11 cellular contexts compared by ENCODE assay signal in the genomic region with DNA sequence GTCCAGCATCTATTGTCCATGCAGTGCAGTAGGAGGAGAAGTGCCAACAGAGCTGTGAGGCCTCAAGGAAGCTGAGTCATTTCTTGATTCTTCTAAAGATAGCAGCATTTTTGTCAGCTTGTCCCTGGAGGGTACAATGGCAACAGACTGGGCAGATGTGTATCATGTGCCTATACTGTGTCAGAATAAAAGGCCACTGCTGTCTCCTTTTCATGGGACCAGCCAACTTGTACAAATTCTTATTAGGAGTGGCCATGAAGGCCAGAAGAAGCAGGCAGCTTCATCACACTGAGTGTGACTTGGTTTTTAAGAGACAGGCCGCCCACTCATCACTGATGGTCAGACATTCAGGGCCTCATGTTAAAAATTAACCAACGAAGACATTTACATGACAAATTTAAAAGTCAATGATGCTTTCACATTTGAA.
DNase-seq lines count a peak whose midpoint lies in the region; ATAC-seq, FAIRE-seq and TF ChIP-seq lines count a peak whose summit lies in the region.
"Had no signal": no experiment of that assay in that cellular context is flagged by ENCODE, and none has a peak within 500 bp of the region (broad histone marks: within the 10 kb centered on the region; RNA-seq: fewer than 3 reads in every experiment).

No MANE protein-coding gene starts in this region.

- H3K4me2 ChIP-seq in A549: peak overlapping the region; percentile 49

- 64% methylated on average over 2 of the region's 2 CpGs for WGBS in A549 (ENCODE audit: missing lambda C conversion rate)

- H3K27me3 Mint-ChIP-seq in activated CD8-positive, alpha-beta T cell treated with anti-CD3 and anti-CD28 coated beads for 36 hours: no peaks in the 10 kb centered on the region

- DNase-seq in A549 (ENCODE audit: low read depth in 1 of 2, low spot score in 1 of 2) (peak in 1 of 2 experiments; percentile 29), RCC 7860 (ENCODE audit: low spot score) (peak; percentile 47), mucosa of gallbladder (ENCODE audit: low spot score) (no peak), kidney glomerular epithelial cell (lab: John Stamatoyannopoulos, UW) (no peak), NCI-H1092 treated with DMSO at 0.1 percent for 48 hours (lab: John Stamatoyannopoulos, UW) (no peak)
- DNase-seq in activated CD8-positive, alpha-beta T cell treated with anti-CD3 and anti-CD28 coated beads for 36 hours: no peak
- DNase-seq: activated T-cell treated with anti-CD3 and anti-CD28 coated beads, Interleukin-2, amount 50 U/mL, for 1 hour; NCI-H1694 treated with DMSO at 0.1 percent for 48 hours; spleen had no signal

- CTCF ChIA-PET in A549 (lab: Yijun Ruan, JAX): no interaction called here
- CTCF ChIA-PET in activated CD8-positive, alpha-beta T cell treated with anti-CD3 and anti-CD28 coated beads for 36 hours (lab: Charles Lee): no interaction called here

- TF ChIP-seq EP300 in A549 (IDR thresholded peaks at IDR 0.05): no peak

- no peak overlapping the region for H3K4me3 Mint-ChIP-seq in activated CD8-positive, alpha-beta T cell treated with anti-CD3 and anti-CD28 coated beads for 36 hours

- TF ChIP-seq POLR2A in A549 (IDR thresholded peaks at IDR 0.05; ENCODE audit: low read length): no peak
- peak; percentile 29 for TF ChIP-seq POLR2A in GM19193 (IDR thresholded peaks at IDR 0.05; ENCODE audit: extremely low read depth, insufficient read depth, insufficient read length)

- H3K4me1 ChIP-seq in A549: peaks cover 28% of the 10 kb centered on the region
- H3K4me1 ChIP-seq: spleen had no signal

- no peaks in the 10 kb centered on the region for H3K36me3 Mint-ChIP-seq in activated CD8-positive, alpha-beta T cell treated with anti-CD3 and anti-CD28 coated beads for 36 hours (ENCODE audit: low read depth)

- ATAC-seq in A549 (peak; percentile 50 to 63; a peak in 4 of 6 replicates), HG02943 (IDR thresholded peaks at IDR 0.05; ENCODE audit: low read depth, unreplicated experiment) (peak; percentile 97)
- no peak for ATAC-seq in activated CD8-positive, alpha-beta T cell treated with anti-CD3 and anti-CD28 coated beads for 36 hours

- H3K27ac Mint-ChIP-seq in activated CD8-positive, alpha-beta T cell treated with anti-CD3 and anti-CD28 coated beads for 36 hours: no peak overlapping the region

- H3K4me3 ChIP-seq in A549: no peak overlapping the region
- H3K4me3 ChIP-seq: spleen had no signal

- no peaks in the 10 kb centered on the region for H3K9me3 ChIP-seq in A549
- H3K9me3 ChIP-seq: spleen had no signal

- H3K9me3 Mint-ChIP-seq in activated CD8-positive, alpha-beta T cell treated with anti-CD3 and anti-CD28 coated beads for 36 hours: no peaks in the 10 kb centered on the region

- no peak for TF ChIP-seq RAD21 in A549 (conservative IDR thresholded peaks at IDR 0.05 in 1 of 2, IDR thresholded peaks at IDR 0.05 in 1 of 2)

- no peaks in the 10 kb centered on the region for H3K4me1 Mint-ChIP-seq in activated CD8-positive, alpha-beta T cell treated with anti-CD3 and anti-CD28 coated beads for 36 hours (ENCODE audit: low read depth)

- intact Hi-C loops in activated CD8-positive, alpha-beta T cell treated with anti-CD3 and anti-CD28 coated beads for 36 hours (cut with micrococcal nuclease): no loop called here

- POLR2A ChIA-PET in A549 (lab: Yijun Ruan, JAX): no interaction called here
- POLR2A ChIA-PET in activated CD8-positive, alpha-beta T cell treated with anti-CD3 and anti-CD28 coated beads for 36 hours (lab: Charles Lee): no interaction called here

- peak overlapping the region in 1 of 2 experiments; percentile 45; a peak in 2 of 6 replicates for H3K27ac ChIP-seq in A549
- H3K27ac ChIP-seq: spleen had no signal

- TF ChIP-seq CTCF in A549 (IDR thresholded peaks at IDR 0.05): no peak
- TF ChIP-seq CTCF in activated CD8-positive, alpha-beta T cell treated with anti-CD3 and anti-CD28 coated beads for 36 hours (IDR thresholded peaks at IDR 0.05): no peak

- no peak for FAIRE-seq in A549 (lab: Jason Lieb, UNC)
- no peak for FAIRE-seq in RCC 7860 (lab: Jason Lieb, UNC)

TF ChIP-seq in A549, 52 proteins besides CTCF, POLR2A, EP300 and RAD21:
- TF ChIP-seq HOXB13 (CRISPR knock-in tag; IDR thresholded peaks at IDR 0.05; ENCODE audit: low read depth) (no peak), GATA3 (IDR thresholded peaks at IDR 0.05; ENCODE audit: borderline replicate concordance) (peak; percentile 55; the same call in 1 of the 2 replicates), MYC (IDR thresholded peaks at IDR 0.05; ENCODE audit: borderline replicate concordance, low read length) (no peak)
- TF ChIP-seq, protein P1, sequence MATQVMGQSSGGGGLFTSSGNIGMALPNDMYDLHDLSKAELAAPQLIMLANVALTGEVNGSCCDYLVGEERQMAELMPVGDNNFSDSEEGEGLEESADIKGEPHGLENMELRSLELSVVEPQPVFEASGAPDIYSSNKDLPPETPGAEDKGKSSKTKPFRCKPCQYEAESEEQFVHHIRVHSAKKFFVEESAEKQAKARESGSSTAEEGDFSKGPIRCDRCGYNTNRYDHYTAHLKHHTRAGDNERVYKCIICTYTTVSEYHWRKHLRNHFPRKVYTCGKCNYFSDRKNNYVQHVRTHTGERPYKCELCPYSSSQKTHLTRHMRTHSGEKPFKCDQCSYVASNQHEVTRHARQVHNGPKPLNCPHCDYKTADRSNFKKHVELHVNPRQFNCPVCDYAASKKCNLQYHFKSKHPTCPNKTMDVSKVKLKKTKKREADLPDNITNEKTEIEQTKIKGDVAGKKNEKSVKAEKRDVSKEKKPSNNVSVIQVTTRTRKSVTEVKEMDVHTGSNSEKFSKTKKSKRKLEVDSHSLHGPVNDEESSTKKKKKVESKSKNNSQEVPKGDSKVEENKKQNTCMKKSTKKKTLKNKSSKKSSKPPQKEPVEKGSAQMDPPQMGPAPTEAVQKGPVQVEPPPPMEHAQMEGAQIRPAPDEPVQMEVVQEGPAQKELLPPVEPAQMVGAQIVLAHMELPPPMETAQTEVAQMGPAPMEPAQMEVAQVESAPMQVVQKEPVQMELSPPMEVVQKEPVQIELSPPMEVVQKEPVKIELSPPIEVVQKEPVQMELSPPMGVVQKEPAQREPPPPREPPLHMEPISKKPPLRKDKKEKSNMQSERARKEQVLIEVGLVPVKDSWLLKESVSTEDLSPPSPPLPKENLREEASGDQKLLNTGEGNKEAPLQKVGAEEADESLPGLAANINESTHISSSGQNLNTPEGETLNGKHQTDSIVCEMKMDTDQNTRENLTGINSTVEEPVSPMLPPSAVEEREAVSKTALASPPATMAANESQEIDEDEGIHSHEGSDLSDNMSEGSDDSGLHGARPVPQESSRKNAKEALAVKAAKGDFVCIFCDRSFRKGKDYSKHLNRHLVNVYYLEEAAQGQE (IDR thresholded peaks at IDR 0.05): no peak
